ENCODE assay signal across 8 cellular contexts in the genomic region with DNA sequence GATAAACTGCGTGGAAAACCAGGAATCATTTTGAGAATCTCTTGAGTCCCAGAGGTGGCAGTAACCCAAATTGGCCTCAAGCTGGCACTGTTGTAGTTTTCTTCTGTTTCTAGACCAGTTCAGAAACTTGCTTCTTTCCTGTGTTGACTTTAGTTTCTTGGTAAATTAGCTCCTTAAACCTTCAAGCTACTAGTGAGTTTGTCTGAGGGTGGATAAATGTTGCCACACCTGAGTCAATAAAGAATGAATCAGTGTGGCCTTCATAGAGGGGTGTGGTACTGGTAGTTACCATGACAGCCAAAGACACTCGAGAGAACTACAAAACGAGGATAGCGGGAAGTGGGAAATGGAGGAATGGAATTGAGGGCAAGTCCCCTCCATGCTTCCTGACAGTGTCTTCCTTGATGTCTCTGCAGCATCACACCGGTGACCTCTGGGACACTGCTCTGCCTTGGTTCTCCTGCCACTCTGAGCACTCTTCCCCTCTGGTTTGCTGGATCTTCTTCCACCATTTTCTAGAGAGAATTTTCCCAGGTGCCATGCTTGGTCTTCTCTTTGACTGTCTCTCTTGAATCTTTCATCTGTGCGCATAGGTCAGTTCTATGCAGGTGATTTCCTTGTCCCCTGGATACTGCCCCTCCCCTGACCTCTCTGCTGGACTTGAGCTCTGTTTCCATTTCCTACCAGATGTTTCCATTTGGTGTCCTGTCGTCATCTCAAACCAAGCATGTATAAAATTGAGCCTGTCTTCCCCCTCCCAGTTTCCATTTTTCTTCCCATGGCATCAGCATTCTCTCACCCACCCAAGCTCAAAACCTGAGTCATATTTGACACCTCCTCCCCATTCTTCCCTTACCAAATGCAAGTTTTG. TPM values are rescaled to one million over a fixed set of nuclear protein-coding genes. Genes with fewer than 3 reads are reported as not detected.
A peak's percentile ranks its signal among the peaks of the same experiment; 100 is the strongest.
DNase-seq lines count a peak whose midpoint lies in the region; ATAC-seq, FAIRE-seq and TF ChIP-seq lines count a peak whose summit lies in the region.

No MANE protein-coding gene starts in this region.

- peak overlapping the region; percentile 78 for H3K27ac Mint-ChIP-seq in CD4-positive, alpha-beta T cell

- H3K27me3 Mint-ChIP-seq in CD4-positive, alpha-beta T cell = no peaks in the 10 kb centered on the region

- no peaks in the 10 kb centered on the region for H3K27me3 ChIP-seq in CD4-positive, alpha-beta T cell (ENCODE audit: control insufficient read depth, insufficient read depth, low read length)
- H3K27me3 ChIP-seq in fibroblast of lung (ENCODE audit: control insufficient read depth, insufficient read depth, low read length) (no peaks in the 10 kb centered on the region), small intestine (ENCODE audit: control insufficient read depth in 2 of 2, insufficient read depth in 2 of 2, low read length in 2 of 2) (no peaks in the 10 kb centered on the region)

- H3K4me2 ChIP-seq in fibroblast of lung (ENCODE audit: extremely low read depth, insufficient read depth, low read length) = no peak overlapping the region

- no peaks in the 10 kb centered on the region for H3K9me3 ChIP-seq in CD4-positive, alpha-beta T cell (ENCODE audit: control insufficient read depth, low read length)
- no peaks in the 10 kb centered on the region for H3K9me3 ChIP-seq in fibroblast of lung (ENCODE audit: control insufficient read depth, insufficient read depth, low read depth, low read length)
- no peaks in the 10 kb centered on the region for H3K9me3 ChIP-seq in small intestine (ENCODE audit: control insufficient read depth, low read depth)

- H3K36me3 ChIP-seq in fibroblast of lung (ENCODE audit: control insufficient read depth, insufficient read depth, low read length) = peaks cover 1% of the 10 kb centered on the region
- no peaks in the 10 kb centered on the region for H3K36me3 ChIP-seq in small intestine (ENCODE audit: control insufficient read depth in 2 of 2, insufficient read depth in 2 of 2, low read length in 2 of 2)

- TF ChIP-seq POLR2A in GM12891 (IDR thresholded peaks at IDR 0.05; ENCODE audit: low read depth, low read length) = no peak

- POLR2A ChIA-PET in CD4-positive, alpha-beta T cell (lab: Charles Lee) = interaction anchor here (0.5 to 3.3 kb wide), 23 partner anchors 7 to 283 kb away, joined by 3 to 30 read pairs (median 4); a partner anchor contains a TSS

- CTCF ChIA-PET in CD4-positive, alpha-beta T cell (lab: Charles Lee) = interaction anchor here (1.0 to 5.5 kb wide), 17 partner anchors 10 to 132 kb away, joined by 3 to 58 read pairs (median 5); a partner anchor contains a TSS

- H3K9ac ChIP-seq in fibroblast of lung (ENCODE audit: insufficient read depth, low read length) = no peak overlapping the region

- no peaks in the 10 kb centered on the region for H3K79me2 ChIP-seq in fibroblast of lung (ENCODE audit: control insufficient read depth, insufficient read depth, low read length)

- H3K4me3 ChIP-seq in fibroblast of lung (replicated peaks in 1 of 4; ENCODE audit: control extremely low read depth in 1 of 4, insufficient read depth in 1 of 4, low read depth in 3 of 4, low read length in 4 of 4) (no peak overlapping the region), small intestine (ENCODE audit: low read depth in 1 of 2, low read length in 2 of 2) (no peak overlapping the region)

- TF ChIP-seq CTCF in CD4-positive, alpha-beta T cell (IDR thresholded peaks at IDR 0.05) = peak; percentile 81
- TF ChIP-seq CTCF in GM20000 (IDR thresholded peaks at IDR 0.05; ENCODE audit: extremely low read depth, missing control alignments) (peak; percentile 54), fibroblast of lung (conservative IDR thresholded peaks at IDR 0.05 in 1 of 2, IDR thresholded peaks at IDR 0.05 in 1 of 2; ENCODE audit: low read depth in 1 of 2, low read length in 2 of 2) (peak; percentile 87 to 90)

- WGBS in small intestine, 3 donors = 28 to 54% (median 40%) methylated on average over 7 of the region's 7 CpGs

- H3K36me3 Mint-ChIP-seq in CD4-positive, alpha-beta T cell (ENCODE audit: low read depth) = peaks cover 3% of the 10 kb centered on the region

- H2AFZ ChIP-seq in fibroblast of lung (ENCODE audit: low read length) = no peak overlapping the region

- no peak overlapping the region for H3K27ac ChIP-seq in CD4-positive, alpha-beta T cell (ENCODE audit: low read depth, low read length)
- H3K27ac ChIP-seq in fibroblast of lung (ENCODE audit: insufficient read depth, low read length) (no peak overlapping the region), small intestine (ENCODE audit: low read depth in 1 of 2, low read length in 1 of 2) (peak overlapping the region; percentile 38 to 81)

- DNase-seq in CD4-positive, alpha-beta T cell = no peak
- DNase-seq in GM20000 (ENCODE audit: low spot score) = peak; percentile 27
- peak; percentile 22 for DNase-seq in SKM-1 treated with dmso at 0.1 percent for 144 hours (lab: John Stamatoyannopoulos, UW; ENCODE audit: unreplicated experiment)
- DNase-seq in fibroblast of lung (ENCODE audit: low read depth in 2 of 2) = peak; percentile 61 to 66
- peak; percentile 91 for DNase-seq in small intestine
- DNase-seq in GM12891 (ENCODE audit: insufficient read length, low spot score) = no peak
- no peak for DNase-seq in stimulated activated CD4-positive, alpha-beta T cell treated with anti-CD3 and anti-CD28 coated beads, Interleukin-2, amount 100 ng/mL, for 24 hours

- H4K20me1 ChIP-seq in fibroblast of lung (ENCODE audit: control insufficient read depth, extremely low read depth, insufficient read depth, low read length) = no peaks in the 10 kb centered on the region

- ATAC-seq in CD4-positive, alpha-beta T cell (ENCODE audit: poor library complexity) = peak; percentile 71
- no peak for ATAC-seq in HG02973 (IDR thresholded peaks at IDR 0.05; ENCODE audit: unreplicated experiment)

- H3K4me1 Mint-ChIP-seq in CD4-positive, alpha-beta T cell (ENCODE audit: low read depth) = peaks cover 64% of the 10 kb centered on the region

- peaks cover 6% of the 10 kb centered on the region for H3K4me1 ChIP-seq in fibroblast of lung (ENCODE audit: control insufficient read depth, extremely low read depth, insufficient read depth, low read length)
- H3K4me1 ChIP-seq in small intestine (ENCODE audit: control insufficient read depth in 2 of 2, insufficient read depth in 1 of 2, low read depth in 1 of 2, low read length in 1 of 2) = peaks cover 0 to 6% of the 10 kb centered on the region in 2 donors

- no peaks in the 10 kb centered on the region for H3K9me3 Mint-ChIP-seq in CD4-positive, alpha-beta T cell

- intact Hi-C loops in CD4-positive, alpha-beta T cell (cut with DNase I, micrococcal nuclease) = loop anchor here in 1 of 2 experiments (5.0 kb wide), 1 partner anchor 36 kb away; no protein-coding TSS in a partner anchor

- FAIRE-seq in small intestine (lab: Jason Lieb, UNC) (no peak), GM12891 (lab: Jason Lieb, UNC) (no peak)

- H3K4me3 Mint-ChIP-seq in CD4-positive, alpha-beta T cell = peak overlapping the region; percentile 57

TF ChIP-seq in GM12891, 5 proteins besides CTCF, POLR2A, EP300 and RAD21:
- TF ChIP-seq POU2F2 (IDR thresholded peaks at IDR 0.05; ENCODE audit: low read depth, low read length) = no peak
- TF ChIP-seq POLR2AphosphoS5 (IDR thresholded peaks at IDR 0.05; ENCODE audit: low read depth, low read length) = no peak
- TF ChIP-seq TAF1 (IDR thresholded peaks at IDR 0.05; ENCODE audit: low read depth, low read length) = no peak
- no peak for TF ChIP-seq SPI1 (IDR thresholded peaks at IDR 0.05; ENCODE audit: low read depth, low read length)
- TF ChIP-seq PAX5 (IDR thresholded peaks at IDR 0.05; ENCODE audit: insufficient read depth, low read length, severe bottlenecking) = no peak

RNA-seq across cellular contexts. Expression of a gene that starts 7.2 kb away (rescaled TPM):
- 10 to 100 TPM; 31.7 to 39.5 TPM for total RNA-seq in CD4-positive, alpha-beta T cell
- 28.5 and 32.4 TPM in 2 replicates for total RNA-seq in fibroblast of lung
- polyA plus RNA-seq in fibroblast of lung (33.3 and 36.3 TPM in 2 replicates), small intestine (100 to 1,000 TPM; 153 to 492 (median 467) TPM)
- 81.4 and 86.9 TPM in 2 replicates for polyA plus RNA-seq in fibroblast of lung (2012)
- polyA minus RNA-seq in fibroblast of lung (ENCODE audit: low replicate concordance) = 12.6 and 12.9 TPM in 2 replicates
- 161 TPM for polyA plus RNA-seq in GM12891 (2012; ENCODE audit: low read depth, missing spikeins)

RNA-seq across cellular contexts. Expression of a gene that starts 27.2 kb away (rescaled TPM):
- 1 to 10 TPM; 6.0 to 6.9 TPM for total RNA-seq in CD4-positive, alpha-beta T cell
- 2.3 and 3.6 TPM in 2 replicates for total RNA-seq in fibroblast of lung
- 6.0 and 6.5 TPM in 2 replicates for polyA plus RNA-seq in fibroblast of lung
- polyA plus RNA-seq in fibroblast of lung (2012) = 5.9 and 6.7 TPM in 2 replicates
- polyA minus RNA-seq in fibroblast of lung (ENCODE audit: low replicate concordance) = 10.7 and 14.4 TPM in 2 replicates
- 1 to 10 TPM in 2 of 3 donors, not detected in 1; 1.4 to 3.0 TPM for polyA plus RNA-seq in small intestine
- polyA plus RNA-seq in GM12891 (2012; ENCODE audit: low read depth, missing spikeins) = 0.85 TPM

RNA-seq across cellular contexts. Expression of a gene that starts 42.9 kb away (rescaled TPM):
- total RNA-seq in CD4-positive, alpha-beta T cell = 1 to 10 TPM; 8.5 to 8.8 TPM
- total RNA-seq in fibroblast of lung = 11.3 and 15.7 TPM in 2 replicates
- 6.9 and 7.5 TPM in 2 replicates for polyA plus RNA-seq in fibroblast of lung
- 28.9 and 30.6 TPM in 2 replicates for polyA plus RNA-seq in fibroblast of lung (2012)
- 15.6 and 18.8 TPM in 2 replicates for polyA minus RNA-seq in fibroblast of lung (ENCODE audit: low replicate concordance)
- polyA plus RNA-seq in small intestine = 10 to 100 TPM; 27.5 to 55.2 (median 29.7) TPM
- 1.3 TPM for polyA plus RNA-seq in GM12891 (2012; ENCODE audit: low read depth, missing spikeins)

RNA-seq across cellular contexts. Expression of a gene that starts 45.6 kb away (rescaled TPM):
- total RNA-seq in CD4-positive, alpha-beta T cell = 10 to 100 TPM; 19.3 to 20.3 TPM
- total RNA-seq in fibroblast of lung = 3.8 and 6.4 TPM in 2 replicates
- polyA plus RNA-seq in fibroblast of lung (3.5 and 5.9 TPM in 2 replicates), small intestine (10 to 100 TPM; 19.5 to 88.3 (median 58.6) TPM)
- polyA plus RNA-seq in fibroblast of lung (2012) = 5.5 and 9.3 TPM in 2 replicates
- polyA minus RNA-seq in fibroblast of lung (ENCODE audit: low replicate concordance) = 5.2 and 6.4 TPM in 2 replicates
- 17.9 TPM for polyA plus RNA-seq in GM12891 (2012; ENCODE audit: low read depth, missing spikeins)

RNA-seq across cellular contexts. Expression of a gene that starts 55.5 kb away (rescaled TPM):
- total RNA-seq in CD4-positive, alpha-beta T cell = 10 to 100 TPM; 42.0 to 45.5 TPM
- total RNA-seq in fibroblast of lung = 90.7 and 104 TPM in 2 replicates
- polyA plus RNA-seq in fibroblast of lung (135 and 218 TPM in 2 replicates), small intestine (100 to 1,000 TPM; 165 to 211 (median 210) TPM)
- polyA plus RNA-seq in fibroblast of lung (2012) = 147 and 213 TPM in 2 replicates
- 287 and 410 TPM in 2 replicates for polyA minus RNA-seq in fibroblast of lung (ENCODE audit: low replicate concordance)
- 202 TPM for polyA plus RNA-seq in GM12891 (2012; ENCODE audit: low read depth, missing spikeins)

Comparison
In these comparisons a context has a peak if more than half of its experiments do, and no peak if none do; other contexts are left out.
1. DNase-seq: peak in GM20000 (single experiment), SKM-1 treated with dmso at 0.1 percent for 144 hours (single experiment), fibroblast of lung (2 of 2) and small intestine (single experiment); none in CD4-positive, alpha-beta T cell (0 of 10), GM12891 (single experiment) and stimulated activated CD4-positive, alpha-beta T cell treated with anti-CD3 and anti-CD28 coated beads, Interleukin-2, amount 100 ng/mL, for 24 hours (0 of 2).
2. H3K27ac ChIP-seq: peak in small intestine (2 of 2); none in CD4-positive, alpha-beta T cell (single experiment) and fibroblast of lung (single experiment).
3. Peak in every context shown above with its lines, with median percentiles within 50 percentile points of each other: CTCF ChIP-seq.